18 cellular contexts compared by ENCODE assay signal in genomic region chr11:102933627-102934026, GRCh38. TPM values are rescaled to one million over a fixed set of nuclear protein-coding genes. Genes with fewer than 3 reads are reported as not detected.
DNase-seq lines count a peak whose midpoint lies in the region; ATAC-seq, FAIRE-seq and TF ChIP-seq lines count a peak whose summit lies in the region.
"Had no signal": no experiment of that assay in that cellular context is flagged by ENCODE, and none has a peak within 500 bp of the region (broad histone marks: within the 10 kb centered on the region; RNA-seq: fewer than 3 reads in every experiment).

No MANE protein-coding gene starts in this region.

- FAIRE-seq in GM12891 (lab: Jason Lieb, UNC) = peak; percentile 60
- FAIRE-seq: colon, HTR-8/SVneo had no signal

- TF ChIP-seq CTCF in upper lobe of left lung (IDR thresholded peaks at IDR 0.05) = no peak

- ATAC-seq in GM19351 (IDR thresholded peaks at IDR 0.05; ENCODE audit: unreplicated experiment) (peak; percentile 71), HG03039 (IDR thresholded peaks at IDR 0.05; ENCODE audit: unreplicated experiment) (peak; percentile 61), upper lobe of left lung (ENCODE audit: low FRiP score in 2 of 2) (no peak)

- no peaks in the 10 kb centered on the region for H3K36me3 ChIP-seq in upper lobe of left lung

- DNase-seq in GM12891 (ENCODE audit: insufficient read length, low spot score) (no peak), NOMO-1 (lab: John Stamatoyannopoulos, UW; ENCODE audit: unreplicated experiment in 2 of 2) (peak; percentile 34 to 37), epidermal melanocyte (ENCODE audit: insufficient read length, low spot score) (no peak), iPS-NIHi7 (ENCODE audit: extremely low spot score) (no peak), upper lobe of left lung (no peak), NK-92 (lab: John Stamatoyannopoulos, UW; ENCODE audit: unreplicated experiment) (no peak)
- DNase-seq: activated CD8-positive, alpha-beta memory T cell treated with anti-CD3 and anti-CD28 coated beads, Interleukin-2, amount 50 U/mL, for 48 hours; amniotic stem cell; NCI-H1092 treated with DMSO at 0.1 percent for 48 hours; NCI-H446; SHP77 had no signal

- 71 to 83% methylated on average over 3 of the region's 3 CpGs for WGBS in upper lobe of left lung, 2 donors

- H3K9me3 ChIP-seq in upper lobe of left lung = no peaks in the 10 kb centered on the region

- no peak for TF ChIP-seq EP300 in upper lobe of left lung (IDR thresholded peaks at IDR 0.05)

- TF ChIP-seq POLR2A in GM12891 (IDR thresholded peaks at IDR 0.05; ENCODE audit: low read depth, low read length) (no peak), upper lobe of left lung (IDR thresholded peaks at IDR 0.05) (no peak)

- no peak overlapping the region for H3K4me3 ChIP-seq in upper lobe of left lung

- H3K27me3 ChIP-seq in upper lobe of left lung = no peaks in the 10 kb centered on the region

- no peak overlapping the region for H3K27ac ChIP-seq in upper lobe of left lung

- H3K4me1 ChIP-seq in upper lobe of left lung = no peaks in the 10 kb centered on the region

TF ChIP-seq in GM12891, 5 proteins besides CTCF, POLR2A, EP300 and RAD21:
- TF ChIP-seq SPI1 (IDR thresholded peaks at IDR 0.05; ENCODE audit: low read depth, low read length) (peak; percentile 66), POU2F2 (IDR thresholded peaks at IDR 0.05; ENCODE audit: low read depth, low read length) (0 out of 2 replicates have a peak, but pooled peaks have one; percentile 13), POLR2AphosphoS5 (IDR thresholded peaks at IDR 0.05; ENCODE audit: low read depth, low read length) (no peak)

RNA-seq across cellular contexts. Expression of gene MMP13, which starts 21.9 kb away (rescaled TPM):
- not detected for polyA plus RNA-seq in GM12891 (2012; ENCODE audit: low read depth, missing spikeins)
- total RNA-seq in upper lobe of left lung = under 1 TPM in 2 of 6 donors, not detected in 4; 0.54 to 0.59 TPM
- total RNA-seq: fibroblast of lung, mononuclear cell, progenitor cell of endocrine pancreas had no signal
- polyA plus RNA-seq: fibroblast of lung had no signal

RNA-seq across cellular contexts. Expression of gene MMP12, which starts 58.8 kb away (rescaled TPM):
- polyA plus RNA-seq in GM12891 (2012; ENCODE audit: low read depth, missing spikeins) = not detected
- total RNA-seq in upper lobe of left lung = under 1 TPM in 1 of 6 donors, not detected in 5; 0.29 TPM
- total RNA-seq: mononuclear cell, progenitor cell of endocrine pancreas had no signal

Comparison
In these comparisons a context has a peak if more than half of its experiments do, and no peak if none do; other contexts are left out.
1. DNase-seq: peak in NOMO-1 (2 of 2); none in GM12891 (single experiment), epidermal melanocyte (single experiment), iPS-NIHi7 (single experiment), upper lobe of left lung (0 of 2) and NK-92 (single experiment).
2. ATAC-seq: peak in GM19351 (single experiment) and HG03039 (single experiment); none in upper lobe of left lung (0 of 2).